In genomic region chr5:1415059-1415425, GRCh38 we compare ENCODE assay signal across 22 cellular contexts. TPM values are rescaled to one million over a fixed set of nuclear protein-coding genes. Genes with fewer than 3 reads are reported as not detected.
DNase-seq lines count a peak whose midpoint lies in the region; ATAC-seq and TF ChIP-seq lines count a peak whose summit lies in the region.
"Had no signal": no experiment of that assay in that cellular context is flagged by ENCODE, and none has a peak within 500 bp of the region (broad histone marks: within the 10 kb centered on the region; RNA-seq: fewer than 3 reads in every experiment).

No MANE protein-coding gene starts in this region.

- peaks cover 0 to 5% of the 10 kb centered on the region in 2 donors for H3K9me3 Mint-ChIP-seq in stimulated activated naive CD8-positive, alpha-beta T cell treated with anti-CD3 and anti-CD28 coated beads, Interleukin-15, amount 100 ng/mL, for 72 hours
- H3K9me3 Mint-ChIP-seq in chondrocyte (ENCODE audit: low read depth), result peaks cover 10% of the 10 kb centered on the region
- peaks cover 4% of the 10 kb centered on the region for H3K9me3 Mint-ChIP-seq in activated T-helper 17 cell treated with anti-CD3 and anti-CD28 coated beads, Interleukin-2, amount 50 U/mL, for 72 hours
- H3K9me3 Mint-ChIP-seq: HFFc6 had no signal

- no peak overlapping the region for H3K27ac Mint-ChIP-seq in stimulated activated naive CD8-positive, alpha-beta T cell treated with anti-CD3 and anti-CD28 coated beads, Interleukin-15, amount 100 ng/mL, for 72 hours
- no peak overlapping the region for H3K27ac Mint-ChIP-seq in chondrocyte (ENCODE audit: unreplicated experiment)
- H3K27ac Mint-ChIP-seq in activated T-helper 17 cell treated with anti-CD3 and anti-CD28 coated beads, Interleukin-2, amount 50 U/mL, for 72 hours, result no peak overlapping the region
- H3K27ac Mint-ChIP-seq: HFFc6 had no signal

- peaks cover 28% of the 10 kb centered on the region for H3K27me3 Mint-ChIP-seq in stimulated activated naive CD8-positive, alpha-beta T cell treated with anti-CD3 and anti-CD28 coated beads, Interleukin-15, amount 100 ng/mL, for 72 hours
- H3K27me3 Mint-ChIP-seq in chondrocyte (ENCODE audit: low read depth), result peaks cover 15% of the 10 kb centered on the region
- peaks cover 12% of the 10 kb centered on the region for H3K27me3 Mint-ChIP-seq in activated T-helper 17 cell treated with anti-CD3 and anti-CD28 coated beads, Interleukin-2, amount 50 U/mL, for 72 hours

- no peak for DNase-seq in stimulated activated naive CD8-positive, alpha-beta T cell treated with anti-CD3 and anti-CD28 coated beads, Interleukin-15, amount 100 ng/mL, for 72 hours
- no peak for DNase-seq in stimulated activated naive CD8-positive, alpha-beta T cell treated with anti-CD3 and anti-CD28 coated beads, Interleukin-15, Interleukin-2, amounts not matched to agents 100 U/mL and 50 U/mL, for 24 hours
- peak; percentile 51 for DNase-seq in chondrocyte (ENCODE audit: low spot score)
- DNase-seq in posterior vena cava (ENCODE audit: low spot score), result peak; percentile 69
- DNase-seq in SW480 (ENCODE audit: low spot score), result no peak
- DNase-seq: Calu3, DMS79 treated with DMSO at 0.1 percent for 48 hours, GF-D8, GOT3, HFFc6, IMR-90, KG1, MM.1S, NCI-H2029, NCI-H526 treated with DMSO at 0.1 percent for 48 hours, PC-9, SHP77 treated with DMSO at 0.1 percent for 48 hours had no signal

- TF ChIP-seq CTCF in chondrocyte (IDR thresholded peaks at IDR 0.05), result no peak

- H3K36me3 Mint-ChIP-seq in chondrocyte (ENCODE audit: low read depth), result no peaks in the 10 kb centered on the region
- no peaks in the 10 kb centered on the region for H3K36me3 Mint-ChIP-seq in activated T-helper 17 cell treated with anti-CD3 and anti-CD28 coated beads, Interleukin-2, amount 50 U/mL, for 72 hours (ENCODE audit: low read depth)

- ATAC-seq in stimulated activated naive CD8-positive, alpha-beta T cell treated with anti-CD3 and anti-CD28 coated beads, Interleukin-15, amount 100 ng/mL, for 72 hours, result peak; percentile 16
- no peak for ATAC-seq in stimulated activated naive CD8-positive, alpha-beta T cell treated with anti-CD3 and anti-CD28 coated beads, Interleukin-15, Interleukin-2, amounts not matched to agents 100 U/mL and 50 U/mL, for 24 hours
- no peak for ATAC-seq in GM21447 (IDR thresholded peaks at IDR 0.05; ENCODE audit: unreplicated experiment)
- no peak for ATAC-seq in activated T-helper 17 cell treated with anti-CD3 and anti-CD28 coated beads, Interleukin-2, amount 50 U/mL, for 72 hours (replicated peaks)

- intact Hi-C loops in posterior vena cava (cut with DNase I), result no loop called here

- no peaks in the 10 kb centered on the region for H3K4me1 Mint-ChIP-seq in stimulated activated naive CD8-positive, alpha-beta T cell treated with anti-CD3 and anti-CD28 coated beads, Interleukin-15, amount 100 ng/mL, for 72 hours
- peaks cover under 1% of the 10 kb centered on the region for H3K4me1 Mint-ChIP-seq in chondrocyte (ENCODE audit: low read depth)
- no peaks in the 10 kb centered on the region for H3K4me1 Mint-ChIP-seq in activated T-helper 17 cell treated with anti-CD3 and anti-CD28 coated beads, Interleukin-2, amount 50 U/mL, for 72 hours

- no peak overlapping the region for H3K4me3 Mint-ChIP-seq in stimulated activated naive CD8-positive, alpha-beta T cell treated with anti-CD3 and anti-CD28 coated beads, Interleukin-15, amount 100 ng/mL, for 72 hours
- no peak overlapping the region for H3K4me3 Mint-ChIP-seq in chondrocyte (ENCODE audit: unreplicated experiment)
- H3K4me3 Mint-ChIP-seq in activated T-helper 17 cell treated with anti-CD3 and anti-CD28 coated beads, Interleukin-2, amount 50 U/mL, for 72 hours, result no peak overlapping the region
- H3K4me3 Mint-ChIP-seq: HFFc6 had no signal

RNA-seq across cellular contexts. Expression of gene SLC6A3, which starts 30.2 kb away (rescaled TPM):
- total RNA-seq in chondrocyte, result not detected in 3 replicates
- total RNA-seq in posterior vena cava, result under 1 TPM; 0.10 to 0.19 TPM
- not detected for total RNA-seq in activated T-helper 17 cell treated with anti-CD3 and anti-CD28 coated beads, Interleukin-2, amount 50 U/mL, for 72 hours
- total RNA-seq: A673, Calu3, HFFc6, IMR-90, NCI-H460, PC-9, RPMI7951 had no signal

Comparison
In these comparisons a context has a peak if more than half of its experiments do, and no peak if none do; other contexts are left out.
1. DNase-seq: peak in chondrocyte (single experiment) and posterior vena cava (single experiment); none in stimulated activated naive CD8-positive, alpha-beta T cell treated with anti-CD3 and anti-CD28 coated beads, Interleukin-15, amount 100 ng/mL, for 72 hours (0 of 2), stimulated activated naive CD8-positive, alpha-beta T cell treated with anti-CD3 and anti-CD28 coated beads, Interleukin-15, Interleukin-2, amounts not matched to agents 100 U/mL and 50 U/mL, for 24 hours (single experiment) and SW480 (single experiment).